Comparison of ENCODE assay signal across 8 cellular contexts in the genomic region with DNA sequence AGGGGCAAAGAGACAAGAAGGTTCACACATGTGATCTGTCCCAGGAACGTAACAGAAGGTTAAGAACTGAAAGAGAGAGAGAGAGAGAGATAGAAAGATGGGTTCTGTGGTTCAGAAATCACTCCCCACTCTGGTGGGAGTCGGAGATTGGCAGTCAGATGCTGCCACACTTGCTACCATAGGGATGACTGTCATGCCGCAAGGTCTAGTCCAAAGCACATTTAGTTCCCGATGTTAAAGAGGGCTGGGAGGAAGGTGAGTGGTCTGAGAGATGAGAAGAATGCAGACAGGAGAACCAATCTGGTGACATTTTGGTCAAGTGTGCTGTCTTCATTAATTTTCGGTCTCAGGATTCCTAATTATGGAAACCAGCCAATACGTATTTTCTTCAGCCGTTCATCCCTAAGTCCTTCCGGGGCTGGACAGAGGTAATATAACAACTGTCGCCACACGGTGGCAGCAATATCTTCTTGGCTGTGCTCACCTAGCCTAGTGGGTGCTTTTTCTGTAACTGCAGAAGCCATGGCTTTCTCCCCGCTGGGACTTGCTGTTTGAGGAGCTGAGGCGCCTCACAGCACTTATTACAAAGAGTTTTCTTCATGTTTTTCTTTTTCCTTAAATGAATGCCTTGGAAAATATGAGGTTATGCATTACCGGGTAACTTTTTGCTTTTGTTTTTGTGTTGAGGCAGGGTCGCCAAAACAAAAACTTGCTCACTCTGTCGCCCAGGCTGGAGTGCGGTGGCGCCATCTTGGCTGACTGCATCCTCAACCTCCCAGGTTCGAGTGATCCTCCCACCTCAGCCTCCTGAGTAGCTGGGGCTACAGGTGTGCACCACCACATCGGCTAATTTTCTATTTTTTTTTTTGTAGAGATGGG. TPM values are rescaled to one million over a fixed set of nuclear protein-coding genes. Genes with fewer than 3 reads are reported as not detected.
DNase-seq lines count a peak whose midpoint lies in the region; ATAC-seq and TF ChIP-seq lines count a peak whose summit lies in the region.

No MANE protein-coding gene starts in this region.

- H3K36me3 ChIP-seq in BJ (ENCODE audit: control insufficient read depth, insufficient read depth, low read length) = no peaks in the 10 kb centered on the region

- H3K4me3 ChIP-seq in BJ (ENCODE audit: low read depth, low read length) = no peak overlapping the region

- ATAC-seq in GM19351 (IDR thresholded peaks at IDR 0.05; ENCODE audit: unreplicated experiment) (peak; percentile 89), HG03432 (IDR thresholded peaks at IDR 0.05; ENCODE audit: unreplicated experiment) (peak; percentile 94)

- TF ChIP-seq CTCF in BJ (IDR thresholded peaks at IDR 0.05; ENCODE audit: insufficient read depth, low read depth, low read length) = peak; percentile 62

- DNase-seq in BJ (ENCODE audit: low read depth) (peak; percentile 4), NCI-H526 treated with DMSO at 0.1 percent for 48 hours (lab: John Stamatoyannopoulos, UW) (peak; percentile 50), dermis microvascular lymphatic vessel endothelial cell (ENCODE audit: low read depth in 2 of 2) (peak; percentile 55 to 74), medulla oblongata (ENCODE audit: extremely low spot score) (peak; percentile 76)
- peak; percentile 78 for DNase-seq in activated CD4-positive, alpha-beta T cell treated with anti-CD3 and anti-CD28 coated beads for 48 hours
- DNase-seq in stimulated activated CD8-positive, alpha-beta memory T cell treated with anti-CD3 and anti-CD28 coated beads, Interleukin-15, amount 100 ng/mL, for 48 hours (ENCODE audit: low read depth in 2 of 2) = peak; percentile 32 to 33

- CTCF ChIA-PET in BJ (lab: Yijun Ruan, JAX) = interaction anchor here (0.7 to 1.8 kb wide), 7 partner anchors 9 to 52 kb away, joined by 3 to 8 read pairs (median 4); no protein-coding TSS in a partner anchor

- POLR2A ChIA-PET in BJ (lab: Charles Lee) = no interaction called here

- H3K27me3 ChIP-seq in BJ (ENCODE audit: control insufficient read depth, insufficient read depth, low read length) = peaks cover 2% of the 10 kb centered on the region

RNA-seq across cellular contexts. Expression of a gene that starts 46.0 kb away (rescaled TPM):
- not detected in 2 replicates for polyA plus RNA-seq in BJ (2011; rRNA removed)
- polyA minus RNA-seq in BJ (2011; rRNA and poly(A)+ RNA removed) = not detected in 2 replicates
- not detected in 2 replicates for total RNA-seq in dermis microvascular lymphatic vessel endothelial cell

Comparison
In these comparisons a context has a peak if more than half of its experiments do, and no peak if none do; other contexts are left out.
1. DNase-seq: peak in every context shown above with its lines; median percentile 78 in activated CD4-positive, alpha-beta T cell treated with anti-CD3 and anti-CD28 coated beads for 48 hours; 76 in medulla oblongata; 64 in dermis microvascular lymphatic vessel endothelial cell; 50 in NCI-H526 treated with DMSO at 0.1 percent for 48 hours; 32 in stimulated activated CD8-positive, alpha-beta memory T cell treated with anti-CD3 and anti-CD28 coated beads, Interleukin-15, amount 100 ng/mL, for 48 hours; 4 in BJ.